Comparison of ENCODE assay signal across 8 cellular contexts in genomic region chr13:97225533-97225932, GRCh38. TPM values are rescaled to one million over a fixed set of nuclear protein-coding genes. Genes with fewer than 3 reads are reported as not detected.
DNase-seq lines count a peak whose midpoint lies in the region; ATAC-seq and TF ChIP-seq lines count a peak whose summit lies in the region.

No MANE protein-coding gene starts in this region.

- H3K4ac ChIP-seq in neuronal stem cell (ENCODE audit: low read length), result no peak overlapping the region

- peak overlapping the region; percentile 89 to 98 (median 96) for H3K4me3 Mint-ChIP-seq in IgD-negative memory B cell
- peak overlapping the region; percentile 91 for H3K4me3 Mint-ChIP-seq in natural killer cell treated with Interleukin-12 subunit alpha and Interleukin-12 subunit beta and Interleukin-15 and Interleukin-18, amount 100 ng/mL, for 72 hours

- H2BK12ac ChIP-seq in neuronal stem cell (ENCODE audit: low read length), result no peak overlapping the region

- POLR2A ChIA-PET in AG04450 (lab: Yijun Ruan, JAX), result interaction anchor here (0.7 to 1.0 kb wide), 2 partner anchors 24 to 32 kb away, joined by 3 to 5 read pairs; no protein-coding TSS in a partner anchor

- no peak overlapping the region for H2AFZ ChIP-seq in neuronal stem cell (ENCODE audit: low read length)

- H2BK15ac ChIP-seq in neuronal stem cell (ENCODE audit: low read length), result no peak overlapping the region

- H3K36me3 Mint-ChIP-seq in IgD-negative memory B cell, result peaks cover 2% of the 10 kb centered on the region
- no peaks in the 10 kb centered on the region for H3K36me3 Mint-ChIP-seq in natural killer cell treated with Interleukin-12 subunit alpha and Interleukin-12 subunit beta and Interleukin-15 and Interleukin-18, amount 100 ng/mL, for 72 hours

- H3K27ac Mint-ChIP-seq in IgD-negative memory B cell, result peak overlapping the region; percentile 83 to 98 (median 95)
- H3K27ac Mint-ChIP-seq in natural killer cell treated with Interleukin-12 subunit alpha and Interleukin-12 subunit beta and Interleukin-15 and Interleukin-18, amount 100 ng/mL, for 72 hours, result peak overlapping the region; percentile 92 to 96

- no peak overlapping the region for H3K4me2 ChIP-seq in neuronal stem cell (ENCODE audit: insufficient read depth, low read length, poor library complexity, severe bottlenecking)

- TF ChIP-seq CTCF in AG04450 (IDR thresholded peaks at IDR 0.05; ENCODE audit: low read depth, low read length), result no peak
- TF ChIP-seq CTCF in colonic mucosa (IDR thresholded peaks at IDR 0.05), result no peak
- no peak for TF ChIP-seq CTCF in GM13977 (IDR thresholded peaks at IDR 0.05; ENCODE audit: extremely low read depth, insufficient read depth, missing control alignments)

- no peaks in the 10 kb centered on the region for H3K27me3 Mint-ChIP-seq in IgD-negative memory B cell
- H3K27me3 Mint-ChIP-seq in natural killer cell treated with Interleukin-12 subunit alpha and Interleukin-12 subunit beta and Interleukin-15 and Interleukin-18, amount 100 ng/mL, for 72 hours, result no peaks in the 10 kb centered on the region

- in situ Hi-C loops in GM13977 (cut with MboI; ENCODE audit: low pct_unique_long_range_greater_than_20kb, low sequenced_read_pairs, unreplicated experiment), result no loop called here

- no peak overlapping the region for H3K14ac ChIP-seq in neuronal stem cell (ENCODE audit: low read length)

- H2BK120ac ChIP-seq in neuronal stem cell (ENCODE audit: low read depth, low read length), result no peak overlapping the region

- H3K4me3 ChIP-seq in AG04450 (ENCODE audit: low read depth, low read length), result peak overlapping the region; percentile 82
- H3K4me3 ChIP-seq in colonic mucosa, result no peak overlapping the region
- no peak overlapping the region for H3K4me3 ChIP-seq in neuronal stem cell (ENCODE audit: low read length in 2 of 2)

- H2AK5ac ChIP-seq in neuronal stem cell (ENCODE audit: low read depth, low read length), result no peak overlapping the region

- peak overlapping the region; percentile 48 to 86 for H3K9ac ChIP-seq in colonic mucosa (ENCODE audit: low read depth in 2 of 2, low read length in 2 of 2)
- H3K9ac ChIP-seq in neuronal stem cell (ENCODE audit: low read depth, low read length, poor library complexity), result no peak overlapping the region

- H3K27me3 ChIP-seq in AG04450 (ENCODE audit: control insufficient read depth, insufficient read depth, low read length) (no peaks in the 10 kb centered on the region), colonic mucosa (no peaks in the 10 kb centered on the region), neuronal stem cell (ENCODE audit: control insufficient read depth in 3 of 3, insufficient read depth in 3 of 3, low read depth in 1 of 3, low read length in 3 of 3) (no peaks in the 10 kb centered on the region)

- H3K36me3 ChIP-seq in colonic mucosa (no peaks in the 10 kb centered on the region), neuronal stem cell (replicated peaks in 1 of 2; ENCODE audit: control insufficient read depth in 2 of 2, insufficient read depth in 2 of 2, low read length in 2 of 2) (no peaks in the 10 kb centered on the region)

- H3K4me1 ChIP-seq in colonic mucosa (peaks cover 11% of the 10 kb centered on the region), neuronal stem cell (ENCODE audit: control insufficient read depth in 2 of 2, insufficient read depth in 1 of 2, low read depth in 1 of 2, low read length in 2 of 2) (peaks cover 13 to 21% of the 10 kb centered on the region in 2 donors)

- H4K8ac ChIP-seq in neuronal stem cell (ENCODE audit: low read depth, low read length), result no peak overlapping the region

- H3K79me1 ChIP-seq in neuronal stem cell (ENCODE audit: low read depth, low read length), result peaks cover 8% of the 10 kb centered on the region

- H3K4me1 Mint-ChIP-seq in IgD-negative memory B cell, result peaks cover 33 to 54% (median 48%) of the 10 kb centered on the region in 3 donors
- H3K4me1 Mint-ChIP-seq in natural killer cell treated with Interleukin-12 subunit alpha and Interleukin-12 subunit beta and Interleukin-15 and Interleukin-18, amount 100 ng/mL, for 72 hours (ENCODE audit: low read depth in 2 of 2), result peaks cover 52 to 61% of the 10 kb centered on the region in 2 donors

- WGBS in neuronal stem cell (ENCODE audit: extremely low coverage in 2 of 2, insufficient read length in 2 of 2, insufficient replicate concordance in 1 of 2), 2 donors, result no CpG with 5 or more reads among the region's 4 CpGs

- CTCF ChIA-PET in AG04450 (lab: Charles Lee), result interaction anchor here (1.0 to 7.3 kb wide), 5 partner anchors 13 to 134 kb away, joined by 3 to 92 read pairs (median 11); no protein-coding TSS in a partner anchor

- DNase-seq in AG04450 (ENCODE audit: low read depth, low spot score) (no peak), colonic mucosa (no peak), neuronal stem cell (ENCODE audit: low spot score) (no peak), GM13977 (ENCODE audit: low spot score) (no peak)
- no peak for DNase-seq in natural killer cell treated with Interleukin-12 subunit alpha and Interleukin-12 subunit beta and Interleukin-15 and Interleukin-18, amount 100 ng/mL, for 72 hours (ENCODE audit: low spot score)
- no peak for DNase-seq in activated effector memory CD4-positive, alpha-beta T cell treated with anti-CD3 and anti-CD28 coated beads, Interleukin-2, amount 50 U/mL, for 16 hours

- H3K27ac ChIP-seq in AG04450 (ENCODE audit: low read depth, low read length), result no peak overlapping the region
- peak overlapping the region; percentile 91 for H3K27ac ChIP-seq in colonic mucosa
- H3K27ac ChIP-seq in neuronal stem cell (replicated peaks; ENCODE audit: low read length), result no peak overlapping the region

- H3K9me3 ChIP-seq in AG04450 (ENCODE audit: control insufficient read depth, insufficient read depth, low read length), result no peaks in the 10 kb centered on the region
- H3K9me3 ChIP-seq in colonic mucosa, result no peaks in the 10 kb centered on the region
- no peaks in the 10 kb centered on the region for H3K9me3 ChIP-seq in neuronal stem cell (replicated peaks in 1 of 2; ENCODE audit: control insufficient read depth in 2 of 2, insufficient read depth in 1 of 2, low read depth in 1 of 2, low read length in 2 of 2)

- H3K9me3 Mint-ChIP-seq in IgD-negative memory B cell, result no peaks in the 10 kb centered on the region
- no peaks in the 10 kb centered on the region for H3K9me3 Mint-ChIP-seq in natural killer cell treated with Interleukin-12 subunit alpha and Interleukin-12 subunit beta and Interleukin-15 and Interleukin-18, amount 100 ng/mL, for 72 hours

- ATAC-seq in natural killer cell treated with Interleukin-12 subunit alpha and Interleukin-12 subunit beta and Interleukin-15 and Interleukin-18, amount 100 ng/mL, for 72 hours, result no peak
- ATAC-seq in GM19328 (IDR thresholded peaks at IDR 0.05; ENCODE audit: unreplicated experiment), result no peak

- H2BK5ac ChIP-seq in neuronal stem cell (ENCODE audit: low read length), result no peak overlapping the region

- no peak overlapping the region for H4K91ac ChIP-seq in neuronal stem cell (ENCODE audit: low read depth, low read length, poor library complexity)

- H3K23ac ChIP-seq in neuronal stem cell (ENCODE audit: low read depth, low read length, poor library complexity), result no peak overlapping the region

- H3K18ac ChIP-seq in neuronal stem cell (ENCODE audit: low read length), result no peak overlapping the region

- intact Hi-C loops in colonic mucosa (cut with DNase I), result no loop called here

RNA-seq across cellular contexts. Expression of gene MBNL2, which starts 3.4 kb away (rescaled TPM):
- polyA plus RNA-seq in AG04450 (2011; rRNA removed), result 42.4 and 44.0 TPM in 2 replicates
- 83.4 and 103 TPM in 2 replicates for polyA minus RNA-seq in AG04450 (2011; rRNA and poly(A)+ RNA removed)
- 15.9 TPM for polyA plus RNA-seq in IgD-negative memory B cell
- total RNA-seq in colonic mucosa, result 10 to 100 TPM; 28.2 to 61.8 TPM
- total RNA-seq in natural killer cell treated with Interleukin-12 subunit alpha and Interleukin-12 subunit beta and Interleukin-15 and Interleukin-18, amount 100 ng/mL, for 72 hours, result 10 to 100 TPM; 13.0 to 15.6 TPM
- polyA plus RNA-seq in neuronal stem cell (2013, experiment 1 of 2), result 19.1 TPM
- polyA plus RNA-seq in neuronal stem cell (2013, experiment 2 of 2), result 22.7 TPM
